ENCODE assay signal across 1 cellular context in the genomic region with DNA sequence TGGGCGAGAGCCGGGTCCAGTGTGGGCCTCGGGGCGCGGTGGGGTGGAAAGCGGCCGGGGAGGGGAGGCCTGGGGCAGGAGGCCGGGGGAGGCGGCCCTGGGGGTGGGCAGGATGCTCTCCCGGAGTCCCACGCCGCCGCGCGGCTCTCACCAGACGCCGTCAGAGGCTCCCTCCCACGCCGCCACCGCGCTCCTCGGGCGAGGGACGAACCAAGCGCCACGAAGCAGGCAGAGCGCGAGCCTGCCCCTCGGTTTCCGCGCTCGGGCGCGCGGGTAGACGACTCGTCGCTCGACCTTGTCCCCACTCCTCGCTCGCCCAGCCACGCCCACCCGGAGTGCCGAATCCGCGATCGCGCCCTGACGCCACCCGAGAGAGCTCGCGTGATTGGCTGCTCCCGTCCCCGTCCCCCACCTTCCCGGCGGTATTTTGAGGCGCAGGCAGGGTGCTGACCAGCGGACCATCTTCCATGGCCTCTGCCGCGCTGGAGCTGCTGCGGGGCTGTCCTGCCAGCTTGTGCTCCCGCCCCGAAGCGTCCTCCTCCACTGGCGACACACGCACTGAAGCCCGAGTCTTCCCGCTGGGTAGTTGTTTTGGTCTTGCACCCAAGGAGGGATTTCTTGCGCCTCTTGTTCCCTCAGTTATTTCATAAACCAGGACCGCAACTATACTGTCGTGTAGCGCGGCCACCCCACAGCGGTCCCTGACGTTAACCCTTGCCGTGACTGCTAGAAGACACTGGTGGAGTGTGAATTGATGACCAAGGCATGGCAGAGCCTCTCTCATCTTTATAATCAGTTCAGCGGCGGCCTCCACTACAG.
TF ChIP-seq lines count a peak whose summit lies in the region.

A gene with protein sequence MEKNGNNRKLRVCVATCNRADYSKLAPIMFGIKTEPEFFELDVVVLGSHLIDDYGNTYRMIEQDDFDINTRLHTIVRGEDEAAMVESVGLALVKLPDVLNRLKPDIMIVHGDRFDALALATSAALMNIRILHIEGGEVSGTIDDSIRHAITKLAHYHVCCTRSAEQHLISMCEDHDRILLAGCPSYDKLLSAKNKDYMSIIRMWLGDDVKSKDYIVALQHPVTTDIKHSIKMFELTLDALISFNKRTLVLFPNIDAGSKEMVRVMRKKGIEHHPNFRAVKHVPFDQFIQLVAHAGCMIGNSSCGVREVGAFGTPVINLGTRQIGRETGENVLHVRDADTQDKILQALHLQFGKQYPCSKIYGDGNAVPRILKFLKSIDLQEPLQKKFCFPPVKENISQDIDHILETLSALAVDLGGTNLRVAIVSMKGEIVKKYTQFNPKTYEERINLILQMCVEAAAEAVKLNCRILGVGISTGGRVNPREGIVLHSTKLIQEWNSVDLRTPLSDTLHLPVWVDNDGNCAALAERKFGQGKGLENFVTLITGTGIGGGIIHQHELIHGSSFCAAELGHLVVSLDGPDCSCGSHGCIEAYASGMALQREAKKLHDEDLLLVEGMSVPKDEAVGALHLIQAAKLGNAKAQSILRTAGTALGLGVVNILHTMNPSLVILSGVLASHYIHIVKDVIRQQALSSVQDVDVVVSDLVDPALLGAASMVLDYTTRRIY (minus strand): TSS at position 279 of the 819 bp plus-strand sequence. CDS start 9,093 bp downstream, outside the sequence.

TF ChIP-seq in HepG2, 621 proteins besides CTCF, POLR2A, EP300 and RAD21 (continued from another document and continues in another):
- TF ChIP-seq SIN3A (IDR thresholded peaks at IDR 0.05; ENCODE audit: borderline replicate concordance, low read depth, low read length): peak; percentile 84; the same call in 1 of the 2 replicates
- peak; percentile 89 for TF ChIP-seq UBTF (CRISPR knock-in tag; IDR thresholded peaks at IDR 0.05)
- TF ChIP-seq RFXANK (CRISPR knock-in tag; IDR thresholded peaks at IDR 0.05): peak; percentile 84; the same call in 1 of the 2 replicates
- no peak for TF ChIP-seq ZNF775 (CRISPR knock-in tag; IDR thresholded peaks at IDR 0.05; ENCODE audit: borderline replicate concordance)
- no peak for TF ChIP-seq ATF7 (IDR thresholded peaks at IDR 0.05)
- no peak for TF ChIP-seq ATF7 (CRISPR knock-in tag; IDR thresholded peaks at IDR 0.05)
- TF ChIP-seq ZNF430 (CRISPR knock-in tag; IDR thresholded peaks at IDR 0.05): 0 out of 2 replicates have a peak, but pooled peaks have one; percentile 38
- no peak for TF ChIP-seq JDP2 (CRISPR knock-in tag; IDR thresholded peaks at IDR 0.05; ENCODE audit: borderline replicate concordance)
- no peak for TF ChIP-seq SRSF9 (IDR thresholded peaks at IDR 0.05; ENCODE audit: borderline replicate concordance, insufficient read depth, low read depth, low read length, poor library complexity, severe bottlenecking)
- TF ChIP-seq ZNF790 (CRISPR knock-in tag; IDR thresholded peaks at IDR 0.05; ENCODE audit: borderline replicate concordance): no peak; the same call in 1 of the 2 replicates
- TF ChIP-seq ARHGAP35 (CRISPR knock-in tag; IDR thresholded peaks at IDR 0.05; ENCODE audit: borderline replicate concordance): peak; percentile 68
- TF ChIP-seq ZNF142 (CRISPR knock-in tag; IDR thresholded peaks at IDR 0.05): peak; percentile 58; the same call in 1 of the 2 replicates
- peak; percentile 82 for TF ChIP-seq ZNF501 (CRISPR knock-in tag; IDR thresholded peaks at IDR 0.05)
- TF ChIP-seq SALL1 (CRISPR knock-in tag; IDR thresholded peaks at IDR 0.05): peak; percentile 87
- TF ChIP-seq DBP (CRISPR knock-in tag; IDR thresholded peaks at IDR 0.05; ENCODE audit: not compliant biosample characterization): peak; percentile 90
- TF ChIP-seq, protein P1, sequence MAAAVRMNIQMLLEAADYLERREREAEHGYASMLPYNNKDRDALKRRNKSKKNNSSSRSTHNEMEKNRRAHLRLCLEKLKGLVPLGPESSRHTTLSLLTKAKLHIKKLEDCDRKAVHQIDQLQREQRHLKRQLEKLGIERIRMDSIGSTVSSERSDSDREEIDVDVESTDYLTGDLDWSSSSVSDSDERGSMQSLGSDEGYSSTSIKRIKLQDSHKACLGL (CRISPR knock-in tag; IDR thresholded peaks at IDR 0.05): peak; percentile 68; the same call in 1 of the 2 replicates
- 0 out of 2 replicates have a peak, but pooled peaks have one; percentile 49 for TF ChIP-seq BRF2 (CRISPR knock-in tag; IDR thresholded peaks at IDR 0.05)
- TF ChIP-seq SMARCC2 (IDR thresholded peaks at IDR 0.05): no peak
- TF ChIP-seq SNAI1 (CRISPR knock-in tag; IDR thresholded peaks at IDR 0.05; ENCODE audit: borderline replicate concordance): peak; percentile 57; the same call in 1 of the 2 replicates
- TF ChIP-seq ZNF776 (CRISPR knock-in tag; IDR thresholded peaks at IDR 0.05): peak; percentile 80
- TF ChIP-seq ZNF350 (CRISPR knock-in tag; IDR thresholded peaks at IDR 0.05; ENCODE audit: borderline replicate concordance, low read depth): 0 out of 2 replicates have a peak, but pooled peaks have one; percentile 44
- no peak for TF ChIP-seq TCF7L2 (IDR thresholded peaks at IDR 0.05; ENCODE audit: low read depth, low read length)
- peak; percentile 51; the same call in 1 of the 2 replicates for TF ChIP-seq ZNF331 (CRISPR knock-in tag; IDR thresholded peaks at IDR 0.05)
- TF ChIP-seq, protein P2, sequence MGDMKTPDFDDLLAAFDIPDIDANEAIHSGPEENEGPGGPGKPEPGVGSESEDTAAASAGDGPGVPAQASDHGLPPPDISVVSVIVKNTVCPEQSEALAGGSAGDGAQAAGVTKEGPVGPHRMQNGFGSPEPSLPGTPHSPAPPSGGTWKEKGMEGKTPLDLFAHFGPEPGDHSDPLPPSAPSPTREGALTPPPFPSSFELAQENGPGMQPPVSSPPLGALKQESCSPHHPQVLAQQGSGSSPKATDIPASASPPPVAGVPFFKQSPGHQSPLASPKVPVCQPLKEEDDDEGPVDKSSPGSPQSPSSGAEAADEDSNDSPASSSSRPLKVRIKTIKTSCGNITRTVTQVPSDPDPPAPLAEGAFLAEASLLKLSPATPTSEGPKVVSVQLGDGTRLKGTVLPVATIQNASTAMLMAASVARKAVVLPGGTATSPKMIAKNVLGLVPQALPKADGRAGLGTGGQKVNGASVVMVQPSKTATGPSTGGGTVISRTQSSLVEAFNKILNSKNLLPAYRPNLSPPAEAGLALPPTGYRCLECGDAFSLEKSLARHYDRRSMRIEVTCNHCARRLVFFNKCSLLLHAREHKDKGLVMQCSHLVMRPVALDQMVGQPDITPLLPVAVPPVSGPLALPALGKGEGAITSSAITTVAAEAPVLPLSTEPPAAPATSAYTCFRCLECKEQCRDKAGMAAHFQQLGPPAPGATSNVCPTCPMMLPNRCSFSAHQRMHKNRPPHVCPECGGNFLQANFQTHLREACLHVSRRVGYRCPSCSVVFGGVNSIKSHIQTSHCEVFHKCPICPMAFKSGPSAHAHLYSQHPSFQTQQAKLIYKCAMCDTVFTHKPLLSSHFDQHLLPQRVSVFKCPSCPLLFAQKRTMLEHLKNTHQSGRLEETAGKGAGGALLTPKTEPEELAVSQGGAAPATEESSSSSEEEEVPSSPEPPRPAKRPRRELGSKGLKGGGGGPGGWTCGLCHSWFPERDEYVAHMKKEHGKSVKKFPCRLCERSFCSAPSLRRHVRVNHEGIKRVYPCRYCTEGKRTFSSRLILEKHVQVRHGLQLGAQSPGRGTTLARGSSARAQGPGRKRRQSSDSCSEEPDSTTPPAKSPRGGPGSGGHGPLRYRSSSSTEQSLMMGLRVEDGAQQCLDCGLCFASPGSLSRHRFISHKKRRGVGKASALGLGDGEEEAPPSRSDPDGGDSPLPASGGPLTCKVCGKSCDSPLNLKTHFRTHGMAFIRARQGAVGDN (CRISPR knock-in tag; IDR thresholded peaks at IDR 0.05): peak; percentile 95
- TF ChIP-seq NFYB (CRISPR knock-in tag; IDR thresholded peaks at IDR 0.05): peak; percentile 81
- peak; percentile 96 for TF ChIP-seq SRF (IDR thresholded peaks at IDR 0.05; ENCODE audit: low read depth, low read length)
- TF ChIP-seq, protein P3, sequence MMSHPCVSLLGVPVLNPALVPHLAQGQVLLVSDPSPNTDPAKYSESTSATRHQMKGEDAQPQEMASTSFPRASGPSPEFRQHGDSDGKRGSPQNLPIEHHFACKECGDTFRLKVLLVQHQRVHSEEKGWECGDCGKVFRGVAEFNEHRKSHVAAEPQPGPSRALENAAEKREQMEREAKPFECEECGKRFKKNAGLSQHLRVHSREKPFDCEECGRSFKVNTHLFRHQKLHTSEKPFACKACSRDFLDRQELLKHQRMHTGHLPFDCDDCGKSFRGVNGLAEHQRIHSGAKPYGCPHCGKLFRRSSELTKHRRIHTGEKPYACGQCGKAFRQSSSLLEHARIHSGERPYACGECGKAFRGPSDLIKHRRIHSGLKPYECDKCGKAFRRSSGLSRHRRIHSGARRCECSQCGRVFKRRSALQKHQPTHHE (CRISPR knock-in tag; IDR thresholded peaks at IDR 0.05; ENCODE audit: borderline replicate concordance): 0 out of 2 replicates have a peak, but pooled peaks have one; percentile 74
- TF ChIP-seq NCOA2 (CRISPR knock-in tag; IDR thresholded peaks at IDR 0.05): peak; percentile 53; the same call in 1 of the 2 replicates
- TF ChIP-seq CREM (IDR thresholded peaks at IDR 0.05): 0 out of 2 replicates have a peak, but pooled peaks have one; percentile 27
- TF ChIP-seq CREM (CRISPR knock-in tag; IDR thresholded peaks at IDR 0.05): no peak
- no peak for TF ChIP-seq NR2C2 (CRISPR knock-in tag; IDR thresholded peaks at IDR 0.05; ENCODE audit: borderline replicate concordance)
